Comparison of ENCODE assay signal across 8 cellular contexts in genomic region chr12:75722714-75723200, GRCh38.
DNase-seq lines count a peak whose midpoint lies in the region; ATAC-seq and TF ChIP-seq lines count a peak whose summit lies in the region.

No MANE protein-coding gene starts in this region.

- no peak for TF ChIP-seq POLR2A in gastroesophageal sphincter (IDR thresholded peaks at IDR 0.05)
- no peak for TF ChIP-seq POLR2A in prostate gland (IDR thresholded peaks at IDR 0.05)

- H3K4me3 Mint-ChIP-seq in activated T-helper 17 cell treated with anti-CD3 and anti-CD28 coated beads, Interleukin-2, amount 50 U/mL, for 72 hours, result peak overlapping the region; percentile 55

- no peaks in the 10 kb centered on the region for H3K9me3 Mint-ChIP-seq in activated T-helper 17 cell treated with anti-CD3 and anti-CD28 coated beads, Interleukin-2, amount 50 U/mL, for 72 hours

- no peak overlapping the region for H3K4me3 ChIP-seq in gastroesophageal sphincter
- H3K4me3 ChIP-seq in prostate gland, result no peak overlapping the region

- TF ChIP-seq EP300 in gastroesophageal sphincter (IDR thresholded peaks at IDR 0.05), result no peak

- peaks cover 16 to 55% (median 26%) of the 10 kb centered on the region in 3 donors for H3K4me1 ChIP-seq in gastroesophageal sphincter
- peaks cover 7% of the 10 kb centered on the region for H3K4me1 ChIP-seq in prostate gland (replicated peaks)

- intact Hi-C loops in Right ventricle myocardium inferior (cut with DNase I), result loop anchor here (5.0 kb wide), 1 partner anchor 310 kb away; the partner anchor contains the start of gene PHLDA1
- intact Hi-C loops in cardiac septum (cut with DNase I), result loop anchor here (2.0 to 10.0 kb wide), 3 partner anchors 16 to 102 kb away; no protein-coding TSS in a partner anchor
- intact Hi-C loops in prostate gland (cut with DNase I), result loop anchor here (10.0 kb wide), 3 partner anchors 92 to 312 kb away; partner anchors contain the start of gene PHLDA1

- H3K27me3 Mint-ChIP-seq in activated T-helper 17 cell treated with anti-CD3 and anti-CD28 coated beads, Interleukin-2, amount 50 U/mL, for 72 hours, result peaks cover 3% of the 10 kb centered on the region

- WGBS in gastroesophageal sphincter (ENCODE audit: low coverage in 1 of 2), 2 donors, result 0 to 3% methylated on average over 5 of the region's 5 CpGs
- WGBS in prostate gland, result 1% methylated on average over 5 of the region's 5 CpGs

- H3K27ac Mint-ChIP-seq in activated T-helper 17 cell treated with anti-CD3 and anti-CD28 coated beads, Interleukin-2, amount 50 U/mL, for 72 hours, result peak overlapping the region; percentile 78

- no peaks in the 10 kb centered on the region for H3K27me3 ChIP-seq in gastroesophageal sphincter
- H3K27me3 ChIP-seq in prostate gland (replicated peaks; ENCODE audit: insufficient read depth), result no peaks in the 10 kb centered on the region

- H3K27ac ChIP-seq in gastroesophageal sphincter, result peak overlapping the region; percentile 56 to 66 (median 62)
- peak overlapping the region in 1 of 2 donors; percentile 23 for H3K27ac ChIP-seq in prostate gland

- peak; percentile 78 for ATAC-seq in Right ventricle myocardium inferior
- ATAC-seq in HG02938 (IDR thresholded peaks at IDR 0.05; ENCODE audit: unreplicated experiment), result peak; percentile 65
- peak; percentile 98 for ATAC-seq in activated T-helper 17 cell treated with anti-CD3 and anti-CD28 coated beads, Interleukin-2, amount 50 U/mL, for 72 hours (replicated peaks)
- ATAC-seq in gastroesophageal sphincter, result peak; percentile 83
- ATAC-seq in HG02571 (IDR thresholded peaks at IDR 0.05; ENCODE audit: unreplicated experiment), result no peak

- DNase-seq in Right ventricle myocardium inferior (ENCODE audit: missing footprints), result no peak
- DNase-seq in cardiac septum (ENCODE audit: low spot score), result no peak
- DNase-seq in NCI-H446 (lab: John Stamatoyannopoulos, UW), result peak; percentile 92 to 93
- DNase-seq in prostate gland (ENCODE audit: low spot score), result peak; percentile 69

- H3K36me3 ChIP-seq in gastroesophageal sphincter, result no peaks in the 10 kb centered on the region
- H3K36me3 ChIP-seq in prostate gland, result no peaks in the 10 kb centered on the region

- peaks cover 13% of the 10 kb centered on the region for H3K4me1 Mint-ChIP-seq in activated T-helper 17 cell treated with anti-CD3 and anti-CD28 coated beads, Interleukin-2, amount 50 U/mL, for 72 hours

- no peaks in the 10 kb centered on the region for H3K9me3 ChIP-seq in gastroesophageal sphincter
- H3K9me3 ChIP-seq in prostate gland, result no peaks in the 10 kb centered on the region

- no peaks in the 10 kb centered on the region for H3K36me3 Mint-ChIP-seq in activated T-helper 17 cell treated with anti-CD3 and anti-CD28 coated beads, Interleukin-2, amount 50 U/mL, for 72 hours (ENCODE audit: low read depth)

- TF ChIP-seq CTCF in gastroesophageal sphincter (IDR thresholded peaks at IDR 0.05) (no peak), prostate gland (IDR thresholded peaks at IDR 0.05) (no peak)

Comparison
In these comparisons a context has a peak if more than half of its experiments do, and no peak if none do; other contexts are left out.
1. DNase-seq: peak in NCI-H446 (2 of 2) and prostate gland (single experiment); none in Right ventricle myocardium inferior (single experiment) and cardiac septum (single experiment).